Comparison of ENCODE assay signal across 21 cellular contexts in genomic region chr12:93106910-93107309, GRCh38.
A peak's percentile ranks its signal among the peaks of the same experiment; 100 is the strongest.
DNase-seq lines count a peak whose midpoint lies in the region; FAIRE-seq and TF ChIP-seq lines count a peak whose summit lies in the region.
"Had no signal": no experiment of that assay in that cellular context is flagged by ENCODE, and none has a peak within 500 bp of the region (broad histone marks: within the 10 kb centered on the region; RNA-seq: fewer than 3 reads in every experiment).

No MANE protein-coding gene starts in this region.

- CTCF ChIA-PET in activated naive CD4-positive, alpha-beta T cell treated with anti-CD3 and anti-CD28 coated beads for 36 hours (lab: Charles Lee) = interaction anchor here (0.7 to 5.4 kb wide), 3 partner anchors 9 to 322 kb away, joined by 3 to 38 read pairs (median 4); no protein-coding TSS in a partner anchor

- no peak overlapping the region for H3K4me2 ChIP-seq in parathyroid adenoma (ENCODE audit: low read length)
- H3K4me2 ChIP-seq: KMS-11 had no signal

- intact Hi-C loops in activated naive CD4-positive, alpha-beta T cell treated with anti-CD3 and anti-CD28 coated beads for 36 hours (cut with micrococcal nuclease) = loop anchor here (1.0 to 5.0 kb wide), 3 partner anchors 9 to 675 kb away; no protein-coding TSS in a partner anchor
- intact Hi-C loops in activated T-helper 2 cell treated with anti-CD3 and anti-CD28 coated beads, Interferon-gamma antibody, Interleukin-2, Interleukin-4, amounts not matched to agents 10 μg/mL and 5 μg/mL and 100 μg/mL, durations not matched to agents 14 hours and 24 hours and 36 hours (cut with micrococcal nuclease) = no loop called here
- intact Hi-C loops in thyroid gland (cut with DNase I) = no loop called here

- no peaks in the 10 kb centered on the region for H3K79me2 ChIP-seq in parathyroid adenoma

- no peaks in the 10 kb centered on the region for H3K27me3 ChIP-seq in parathyroid adenoma (ENCODE audit: control insufficient read depth, insufficient read depth, low read length)
- H3K27me3 ChIP-seq in thyroid gland = no peaks in the 10 kb centered on the region
- H3K27me3 ChIP-seq: right atrium auricular region, stomach, transverse colon had no signal

- H3K9ac ChIP-seq in parathyroid adenoma = no peak overlapping the region
- H3K9ac ChIP-seq: KMS-11 had no signal

- H3K4me1 ChIP-seq in parathyroid adenoma (peaks cover 8% of the 10 kb centered on the region), thyroid gland (no peaks in the 10 kb centered on the region)

- FAIRE-seq in GM18507 (lab: Jason Lieb, UNC) = peak; percentile 18
- FAIRE-seq: frontal cortex had no signal

- H3K9me3 Mint-ChIP-seq in activated naive CD4-positive, alpha-beta T cell treated with anti-CD3 and anti-CD28 coated beads for 36 hours = no peaks in the 10 kb centered on the region
- H3K9me3 Mint-ChIP-seq in activated T-helper 2 cell treated with anti-CD3 and anti-CD28 coated beads, Interferon-gamma antibody, Interleukin-2, Interleukin-4, amounts not matched to agents 10 μg/mL and 5 μg/mL and 100 μg/mL, durations not matched to agents 14 hours and 24 hours and 36 hours = no peaks in the 10 kb centered on the region
- H3K9me3 Mint-ChIP-seq: activated naive CD4-positive, alpha-beta T cell treated with anti-CD3 and anti-CD28 coated beads, Interleukin-2, amount 50 U/mL, for 24 hours had no signal

- H2AFZ ChIP-seq in parathyroid adenoma = peak overlapping the region; percentile 38

- H3K4me3 ChIP-seq in parathyroid adenoma (ENCODE audit: low read depth, low read length) = no peak overlapping the region
- no peak overlapping the region for H3K4me3 ChIP-seq in thyroid gland (replicated peaks in 1 of 3)
- H3K4me3 ChIP-seq: right atrium auricular region, stomach, transverse colon had no signal

- no peaks in the 10 kb centered on the region for H3K27me3 Mint-ChIP-seq in activated naive CD4-positive, alpha-beta T cell treated with anti-CD3 and anti-CD28 coated beads for 36 hours (ENCODE audit: low read depth)
- H3K27me3 Mint-ChIP-seq in activated T-helper 2 cell treated with anti-CD3 and anti-CD28 coated beads, Interferon-gamma antibody, Interleukin-2, Interleukin-4, amounts not matched to agents 10 μg/mL and 5 μg/mL and 100 μg/mL, durations not matched to agents 14 hours and 24 hours and 36 hours (ENCODE audit: low read depth) = no peaks in the 10 kb centered on the region
- H3K27me3 Mint-ChIP-seq: activated naive CD4-positive, alpha-beta T cell treated with anti-CD3 and anti-CD28 coated beads, Interleukin-2, amount 50 U/mL, for 24 hours had no signal

- no peaks in the 10 kb centered on the region for H3K36me3 Mint-ChIP-seq in activated naive CD4-positive, alpha-beta T cell treated with anti-CD3 and anti-CD28 coated beads for 36 hours (ENCODE audit: low read depth)
- no peaks in the 10 kb centered on the region for H3K36me3 Mint-ChIP-seq in activated T-helper 2 cell treated with anti-CD3 and anti-CD28 coated beads, Interferon-gamma antibody, Interleukin-2, Interleukin-4, amounts not matched to agents 10 μg/mL and 5 μg/mL and 100 μg/mL, durations not matched to agents 14 hours and 24 hours and 36 hours (ENCODE audit: low read depth)
- H3K36me3 Mint-ChIP-seq: activated naive CD4-positive, alpha-beta T cell treated with anti-CD3 and anti-CD28 coated beads, Interleukin-2, amount 50 U/mL, for 24 hours had no signal

- DNase-seq in activated naive CD4-positive, alpha-beta T cell treated with anti-CD3 and anti-CD28 coated beads for 36 hours = peak; percentile 65
- no peak for DNase-seq in activated naive CD4-positive, alpha-beta T cell treated with Interleukin-2 at 50 U/mL for 16 hours
- DNase-seq in GM18507 (ENCODE audit: extremely low spot score, insufficient read length, low read depth) = no peak
- DNase-seq in activated T-helper 2 cell treated with anti-CD3 and anti-CD28 coated beads, Interferon-gamma antibody, Interleukin-2, Interleukin-4, amounts not matched to agents 10 μg/mL and 5 μg/mL and 100 μg/mL, durations not matched to agents 14 hours and 24 hours and 36 hours (ENCODE audit: low spot score) = no peak
- DNase-seq in 8988T = no peak
- DNase-seq in thyroid gland = no peak
- DNase-seq: aorta, caudate nucleus, COR-L47, DND-41, NCI-H1417 treated with DMSO at 0.1 percent for 48 hours, NCI-H2081, NCI-H69, stomach, T-helper 1 cell, transverse colon had no signal

- H3K27ac ChIP-seq in parathyroid adenoma = no peak overlapping the region
- H3K27ac ChIP-seq in thyroid gland = no peak overlapping the region
- H3K27ac ChIP-seq: KMS-11, right atrium auricular region had no signal

- H3K4me1 Mint-ChIP-seq in activated naive CD4-positive, alpha-beta T cell treated with anti-CD3 and anti-CD28 coated beads for 36 hours (ENCODE audit: low read depth) = peaks cover 32% of the 10 kb centered on the region
- peaks cover 2% of the 10 kb centered on the region for H3K4me1 Mint-ChIP-seq in activated T-helper 2 cell treated with anti-CD3 and anti-CD28 coated beads, Interferon-gamma antibody, Interleukin-2, Interleukin-4, amounts not matched to agents 10 μg/mL and 5 μg/mL and 100 μg/mL, durations not matched to agents 14 hours and 24 hours and 36 hours (ENCODE audit: low read depth)

- no peak overlapping the region for H3K4me3 Mint-ChIP-seq in activated naive CD4-positive, alpha-beta T cell treated with anti-CD3 and anti-CD28 coated beads for 36 hours
- no peak overlapping the region for H3K4me3 Mint-ChIP-seq in activated T-helper 2 cell treated with anti-CD3 and anti-CD28 coated beads, Interferon-gamma antibody, Interleukin-2, Interleukin-4, amounts not matched to agents 10 μg/mL and 5 μg/mL and 100 μg/mL, durations not matched to agents 14 hours and 24 hours and 36 hours (ENCODE audit: low read depth)
- H3K4me3 Mint-ChIP-seq: activated naive CD4-positive, alpha-beta T cell treated with anti-CD3 and anti-CD28 coated beads, Interleukin-2, amount 50 U/mL, for 24 hours had no signal

- H3K9me3 ChIP-seq in parathyroid adenoma (ENCODE audit: control insufficient read depth, low read length) = no peaks in the 10 kb centered on the region
- no peaks in the 10 kb centered on the region for H3K9me3 ChIP-seq in thyroid gland
- H3K9me3 ChIP-seq: right atrium auricular region, stomach, transverse colon had no signal

- no peak overlapping the region for H3K27ac Mint-ChIP-seq in activated naive CD4-positive, alpha-beta T cell treated with anti-CD3 and anti-CD28 coated beads for 36 hours
- peak overlapping the region; percentile 58 for H3K27ac Mint-ChIP-seq in activated T-helper 2 cell treated with anti-CD3 and anti-CD28 coated beads, Interferon-gamma antibody, Interleukin-2, Interleukin-4, amounts not matched to agents 10 μg/mL and 5 μg/mL and 100 μg/mL, durations not matched to agents 14 hours and 24 hours and 36 hours
- H3K27ac Mint-ChIP-seq: activated naive CD4-positive, alpha-beta T cell treated with anti-CD3 and anti-CD28 coated beads, Interleukin-2, amount 50 U/mL, for 24 hours had no signal

- TF ChIP-seq POLR2A in thyroid gland (IDR thresholded peaks at IDR 0.05) = no peak

- H3K36me3 ChIP-seq in parathyroid adenoma (ENCODE audit: control insufficient read depth, insufficient read depth, low read length) = no peaks in the 10 kb centered on the region
- H3K36me3 ChIP-seq in thyroid gland = no peaks in the 10 kb centered on the region
- H3K36me3 ChIP-seq: right atrium auricular region, stomach, transverse colon had no signal

- WGBS in thyroid gland, 2 donors = 64% methylated on average over 2 of the region's 2 CpGs

- TF ChIP-seq CTCF in parathyroid adenoma (IDR thresholded peaks at IDR 0.05) (no peak), thyroid gland (IDR thresholded peaks at IDR 0.05) (no peak)
